In the genomic region with DNA sequence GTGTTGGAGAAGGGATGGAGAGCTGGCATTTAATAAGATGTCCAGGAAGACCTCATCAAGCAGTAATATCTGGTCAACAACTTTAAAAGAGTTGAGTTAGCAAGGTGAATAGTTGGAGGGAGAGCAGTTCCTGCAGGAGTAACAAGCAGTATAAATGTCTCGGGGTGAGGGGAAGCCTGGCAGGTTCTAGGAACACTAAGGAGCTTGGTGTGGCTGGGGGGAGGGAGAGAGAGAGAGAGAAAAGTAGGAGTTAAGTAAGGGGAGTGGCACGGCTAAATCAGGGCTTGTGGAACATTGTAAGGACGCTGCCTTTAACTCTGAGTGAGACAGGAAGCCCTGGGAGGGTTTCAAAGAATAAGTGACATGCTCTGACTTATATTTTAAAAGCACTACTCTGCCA, we compare ENCODE assay signal across 2 cellular contexts.
TF ChIP-seq lines count a peak whose summit lies in the region.

No MANE protein-coding gene starts in this region.

TF ChIP-seq in GM23338, 12 proteins besides CTCF, POLR2A, EP300 and RAD21 (continued from another document):
- TF ChIP-seq, protein P1, sequence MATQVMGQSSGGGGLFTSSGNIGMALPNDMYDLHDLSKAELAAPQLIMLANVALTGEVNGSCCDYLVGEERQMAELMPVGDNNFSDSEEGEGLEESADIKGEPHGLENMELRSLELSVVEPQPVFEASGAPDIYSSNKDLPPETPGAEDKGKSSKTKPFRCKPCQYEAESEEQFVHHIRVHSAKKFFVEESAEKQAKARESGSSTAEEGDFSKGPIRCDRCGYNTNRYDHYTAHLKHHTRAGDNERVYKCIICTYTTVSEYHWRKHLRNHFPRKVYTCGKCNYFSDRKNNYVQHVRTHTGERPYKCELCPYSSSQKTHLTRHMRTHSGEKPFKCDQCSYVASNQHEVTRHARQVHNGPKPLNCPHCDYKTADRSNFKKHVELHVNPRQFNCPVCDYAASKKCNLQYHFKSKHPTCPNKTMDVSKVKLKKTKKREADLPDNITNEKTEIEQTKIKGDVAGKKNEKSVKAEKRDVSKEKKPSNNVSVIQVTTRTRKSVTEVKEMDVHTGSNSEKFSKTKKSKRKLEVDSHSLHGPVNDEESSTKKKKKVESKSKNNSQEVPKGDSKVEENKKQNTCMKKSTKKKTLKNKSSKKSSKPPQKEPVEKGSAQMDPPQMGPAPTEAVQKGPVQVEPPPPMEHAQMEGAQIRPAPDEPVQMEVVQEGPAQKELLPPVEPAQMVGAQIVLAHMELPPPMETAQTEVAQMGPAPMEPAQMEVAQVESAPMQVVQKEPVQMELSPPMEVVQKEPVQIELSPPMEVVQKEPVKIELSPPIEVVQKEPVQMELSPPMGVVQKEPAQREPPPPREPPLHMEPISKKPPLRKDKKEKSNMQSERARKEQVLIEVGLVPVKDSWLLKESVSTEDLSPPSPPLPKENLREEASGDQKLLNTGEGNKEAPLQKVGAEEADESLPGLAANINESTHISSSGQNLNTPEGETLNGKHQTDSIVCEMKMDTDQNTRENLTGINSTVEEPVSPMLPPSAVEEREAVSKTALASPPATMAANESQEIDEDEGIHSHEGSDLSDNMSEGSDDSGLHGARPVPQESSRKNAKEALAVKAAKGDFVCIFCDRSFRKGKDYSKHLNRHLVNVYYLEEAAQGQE (IDR thresholded peaks at IDR 0.05; ENCODE audit: unreplicated experiment): no peak
- TF ChIP-seq EZH2 (IDR thresholded peaks at IDR 0.05; ENCODE audit: low read depth, unreplicated experiment): no peak
- no peak for TF ChIP-seq ZNF331 (CRISPR knock-in tag; IDR thresholded peaks at IDR 0.05; ENCODE audit: low read depth)
- no peak for TF ChIP-seq CREB1 (CRISPR knock-in tag; IDR thresholded peaks at IDR 0.05; ENCODE audit: low read depth)
- no peak for TF ChIP-seq JUNB (IDR thresholded peaks at IDR 0.05; ENCODE audit: unreplicated experiment)
- TF ChIP-seq EZH2phosphoT487 (IDR thresholded peaks at IDR 0.05; ENCODE audit: unreplicated experiment): no peak
- no peak for TF ChIP-seq STAT1 (IDR thresholded peaks at IDR 0.05; ENCODE audit: unreplicated experiment)
- TF ChIP-seq ZNF114 (CRISPR knock-in tag; IDR thresholded peaks at IDR 0.05): no peak
- TF ChIP-seq, protein P2, sequence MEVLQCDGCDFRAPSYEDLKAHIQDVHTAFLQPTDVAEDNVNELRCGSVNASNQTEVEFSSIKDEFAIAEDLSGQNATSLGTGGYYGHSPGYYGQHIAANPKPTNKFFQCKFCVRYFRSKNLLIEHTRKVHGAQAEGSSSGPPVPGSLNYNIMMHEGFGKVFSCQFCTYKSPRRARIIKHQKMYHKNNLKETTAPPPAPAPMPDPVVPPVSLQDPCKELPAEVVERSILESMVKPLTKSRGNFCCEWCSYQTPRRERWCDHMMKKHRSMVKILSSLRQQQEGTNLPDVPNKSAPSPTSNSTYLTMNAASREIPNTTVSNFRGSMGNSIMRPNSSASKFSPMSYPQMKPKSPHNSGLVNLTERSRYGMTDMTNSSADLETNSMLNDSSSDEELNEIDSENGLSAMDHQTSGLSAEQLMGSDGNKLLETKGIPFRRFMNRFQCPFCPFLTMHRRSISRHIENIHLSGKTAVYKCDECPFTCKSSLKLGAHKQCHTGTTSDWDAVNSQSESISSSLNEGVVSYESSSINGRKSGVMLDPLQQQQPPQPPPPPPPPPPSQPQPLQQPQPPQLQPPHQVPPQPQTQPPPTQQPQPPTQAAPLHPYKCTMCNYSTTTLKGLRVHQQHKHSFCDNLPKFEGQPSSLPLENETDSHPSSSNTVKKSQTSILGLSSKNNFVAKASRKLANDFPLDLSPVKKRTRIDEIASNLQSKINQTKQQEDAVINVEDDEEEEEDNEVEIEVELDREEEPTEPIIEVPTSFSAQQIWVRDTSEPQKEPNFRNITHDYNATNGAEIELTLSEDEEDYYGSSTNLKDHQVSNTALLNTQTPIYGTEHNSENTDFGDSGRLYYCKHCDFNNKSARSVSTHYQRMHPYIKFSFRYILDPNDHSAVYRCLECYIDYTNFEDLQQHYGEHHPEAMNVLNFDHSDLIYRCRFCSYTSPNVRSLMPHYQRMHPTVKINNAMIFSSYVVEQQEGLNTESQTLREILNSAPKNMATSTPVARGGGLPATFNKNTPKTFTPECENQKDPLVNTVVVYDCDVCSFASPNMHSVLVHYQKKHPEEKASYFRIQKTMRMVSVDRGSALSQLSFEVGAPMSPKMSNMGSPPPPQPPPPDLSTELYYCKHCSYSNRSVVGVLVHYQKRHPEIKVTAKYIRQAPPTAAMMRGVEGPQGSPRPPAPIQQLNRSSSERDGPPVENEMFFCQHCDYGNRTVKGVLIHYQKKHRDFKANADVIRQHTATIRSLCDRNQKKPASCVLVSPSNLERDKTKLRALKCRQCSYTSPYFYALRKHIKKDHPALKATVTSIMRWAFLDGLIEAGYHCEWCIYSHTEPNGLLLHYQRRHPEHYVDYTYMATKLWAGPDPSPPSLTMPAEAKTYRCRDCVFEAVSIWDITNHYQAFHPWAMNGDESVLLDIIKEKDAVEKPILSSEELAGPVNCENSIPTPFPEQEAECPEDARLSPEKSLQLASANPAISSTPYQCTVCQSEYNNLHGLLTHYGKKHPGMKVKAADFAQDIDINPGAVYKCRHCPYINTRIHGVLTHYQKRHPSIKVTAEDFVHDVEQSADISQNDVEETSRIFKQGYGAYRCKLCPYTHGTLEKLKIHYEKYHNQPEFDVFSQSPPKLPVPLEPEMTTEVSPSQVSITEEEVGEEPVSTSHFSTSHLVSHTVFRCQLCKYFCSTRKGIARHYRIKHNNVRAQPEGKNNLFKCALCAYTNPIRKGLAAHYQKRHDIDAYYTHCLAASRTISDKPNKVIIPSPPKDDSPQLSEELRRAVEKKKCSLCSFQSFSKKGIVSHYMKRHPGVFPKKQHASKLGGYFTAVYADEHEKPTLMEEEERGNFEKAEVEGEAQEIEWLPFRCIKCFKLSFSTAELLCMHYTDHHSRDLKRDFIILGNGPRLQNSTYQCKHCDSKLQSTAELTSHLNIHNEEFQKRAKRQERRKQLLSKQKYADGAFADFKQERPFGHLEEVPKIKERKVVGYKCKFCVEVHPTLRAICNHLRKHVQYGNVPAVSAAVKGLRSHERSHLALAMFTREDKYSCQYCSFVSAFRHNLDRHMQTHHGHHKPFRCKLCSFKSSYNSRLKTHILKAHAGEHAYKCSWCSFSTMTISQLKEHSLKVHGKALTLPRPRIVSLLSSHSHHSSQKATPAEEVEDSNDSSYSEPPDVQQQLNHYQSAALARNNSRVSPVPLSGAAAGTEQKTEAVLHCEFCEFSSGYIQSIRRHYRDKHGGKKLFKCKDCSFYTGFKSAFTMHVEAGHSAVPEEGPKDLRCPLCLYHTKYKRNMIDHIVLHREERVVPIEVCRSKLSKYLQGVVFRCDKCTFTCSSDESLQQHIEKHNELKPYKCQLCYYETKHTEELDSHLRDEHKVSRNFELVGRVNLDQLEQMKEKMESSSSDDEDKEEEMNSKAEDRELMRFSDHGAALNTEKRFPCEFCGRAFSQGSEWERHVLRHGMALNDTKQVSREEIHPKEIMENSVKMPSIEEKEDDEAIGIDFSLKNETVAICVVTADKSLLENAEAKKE (CRISPR knock-in tag; IDR thresholded peaks at IDR 0.05): no peak
- TF ChIP-seq POLR2AphosphoS5 (IDR thresholded peaks at IDR 0.05; ENCODE audit: low read depth): no peak
- TF ChIP-seq NANOG (IDR thresholded peaks at IDR 0.05; ENCODE audit: borderline replicate concordance): no peak

TF ChIP-seq in WTC11, 78 proteins besides CTCF, POLR2A, EP300 and RAD21 (continued from another document):
- TF ChIP-seq, protein P3, sequence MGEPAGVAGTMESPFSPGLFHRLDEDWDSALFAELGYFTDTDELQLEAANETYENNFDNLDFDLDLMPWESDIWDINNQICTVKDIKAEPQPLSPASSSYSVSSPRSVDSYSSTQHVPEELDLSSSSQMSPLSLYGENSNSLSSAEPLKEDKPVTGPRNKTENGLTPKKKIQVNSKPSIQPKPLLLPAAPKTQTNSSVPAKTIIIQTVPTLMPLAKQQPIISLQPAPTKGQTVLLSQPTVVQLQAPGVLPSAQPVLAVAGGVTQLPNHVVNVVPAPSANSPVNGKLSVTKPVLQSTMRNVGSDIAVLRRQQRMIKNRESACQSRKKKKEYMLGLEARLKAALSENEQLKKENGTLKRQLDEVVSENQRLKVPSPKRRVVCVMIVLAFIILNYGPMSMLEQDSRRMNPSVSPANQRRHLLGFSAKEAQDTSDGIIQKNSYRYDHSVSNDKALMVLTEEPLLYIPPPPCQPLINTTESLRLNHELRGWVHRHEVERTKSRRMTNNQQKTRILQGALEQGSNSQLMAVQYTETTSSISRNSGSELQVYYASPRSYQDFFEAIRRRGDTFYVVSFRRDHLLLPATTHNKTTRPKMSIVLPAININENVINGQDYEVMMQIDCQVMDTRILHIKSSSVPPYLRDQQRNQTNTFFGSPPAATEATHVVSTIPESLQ (CRISPR knock-in tag; IDR thresholded peaks at IDR 0.05): no peak
- no peak for TF ChIP-seq NR1H2 (CRISPR knock-in tag; IDR thresholded peaks at IDR 0.05)
- TF ChIP-seq, protein P4, sequence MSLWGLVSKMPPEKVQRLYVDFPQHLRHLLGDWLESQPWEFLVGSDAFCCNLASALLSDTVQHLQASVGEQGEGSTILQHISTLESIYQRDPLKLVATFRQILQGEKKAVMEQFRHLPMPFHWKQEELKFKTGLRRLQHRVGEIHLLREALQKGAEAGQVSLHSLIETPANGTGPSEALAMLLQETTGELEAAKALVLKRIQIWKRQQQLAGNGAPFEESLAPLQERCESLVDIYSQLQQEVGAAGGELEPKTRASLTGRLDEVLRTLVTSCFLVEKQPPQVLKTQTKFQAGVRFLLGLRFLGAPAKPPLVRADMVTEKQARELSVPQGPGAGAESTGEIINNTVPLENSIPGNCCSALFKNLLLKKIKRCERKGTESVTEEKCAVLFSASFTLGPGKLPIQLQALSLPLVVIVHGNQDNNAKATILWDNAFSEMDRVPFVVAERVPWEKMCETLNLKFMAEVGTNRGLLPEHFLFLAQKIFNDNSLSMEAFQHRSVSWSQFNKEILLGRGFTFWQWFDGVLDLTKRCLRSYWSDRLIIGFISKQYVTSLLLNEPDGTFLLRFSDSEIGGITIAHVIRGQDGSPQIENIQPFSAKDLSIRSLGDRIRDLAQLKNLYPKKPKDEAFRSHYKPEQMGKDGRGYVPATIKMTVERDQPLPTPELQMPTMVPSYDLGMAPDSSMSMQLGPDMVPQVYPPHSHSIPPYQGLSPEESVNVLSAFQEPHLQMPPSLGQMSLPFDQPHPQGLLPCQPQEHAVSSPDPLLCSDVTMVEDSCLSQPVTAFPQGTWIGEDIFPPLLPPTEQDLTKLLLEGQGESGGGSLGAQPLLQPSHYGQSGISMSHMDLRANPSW (CRISPR knock-in tag; conservative IDR thresholded peaks at IDR 0.05; ENCODE audit: low read depth): no peak
- TF ChIP-seq, protein P5, sequence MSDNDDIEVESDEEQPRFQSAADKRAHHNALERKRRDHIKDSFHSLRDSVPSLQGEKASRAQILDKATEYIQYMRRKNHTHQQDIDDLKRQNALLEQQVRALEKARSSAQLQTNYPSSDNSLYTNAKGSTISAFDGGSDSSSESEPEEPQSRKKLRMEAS (CRISPR knock-in tag; IDR thresholded peaks at IDR 0.05): no peak
- TF ChIP-seq, protein P6, sequence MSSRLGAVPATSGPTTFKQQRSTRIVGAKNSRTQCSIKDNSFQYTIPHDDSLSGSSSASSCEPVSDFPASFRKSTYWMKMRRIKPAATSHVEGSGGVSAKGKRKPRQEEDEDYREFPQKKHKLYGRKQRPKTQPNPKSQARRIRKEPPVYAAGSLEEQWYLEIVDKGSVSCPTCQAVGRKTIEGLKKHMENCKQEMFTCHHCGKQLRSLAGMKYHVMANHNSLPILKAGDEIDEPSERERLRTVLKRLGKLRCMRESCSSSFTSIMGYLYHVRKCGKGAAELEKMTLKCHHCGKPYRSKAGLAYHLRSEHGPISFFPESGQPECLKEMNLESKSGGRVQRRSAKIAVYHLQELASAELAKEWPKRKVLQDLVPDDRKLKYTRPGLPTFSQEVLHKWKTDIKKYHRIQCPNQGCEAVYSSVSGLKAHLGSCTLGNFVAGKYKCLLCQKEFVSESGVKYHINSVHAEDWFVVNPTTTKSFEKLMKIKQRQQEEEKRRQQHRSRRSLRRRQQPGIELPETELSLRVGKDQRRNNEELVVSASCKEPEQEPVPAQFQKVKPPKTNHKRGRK (CRISPR knock-in tag; IDR thresholded peaks at IDR 0.05; ENCODE audit: borderline replicate concordance): no peak
- no peak for TF ChIP-seq ZNF671 (CRISPR knock-in tag; IDR thresholded peaks at IDR 0.05)
- TF ChIP-seq NFE2L1 (CRISPR knock-in tag; IDR thresholded peaks at IDR 0.05): no peak
- TF ChIP-seq ELF4 (CRISPR knock-in tag; IDR thresholded peaks at IDR 0.05; ENCODE audit: low read depth): no peak
- TF ChIP-seq PRRX2 (CRISPR knock-in tag; IDR thresholded peaks at IDR 0.05): no peak
- TF ChIP-seq TEAD1 (CRISPR knock-in tag; IDR thresholded peaks at IDR 0.05): no peak
- TF ChIP-seq, protein P7, sequence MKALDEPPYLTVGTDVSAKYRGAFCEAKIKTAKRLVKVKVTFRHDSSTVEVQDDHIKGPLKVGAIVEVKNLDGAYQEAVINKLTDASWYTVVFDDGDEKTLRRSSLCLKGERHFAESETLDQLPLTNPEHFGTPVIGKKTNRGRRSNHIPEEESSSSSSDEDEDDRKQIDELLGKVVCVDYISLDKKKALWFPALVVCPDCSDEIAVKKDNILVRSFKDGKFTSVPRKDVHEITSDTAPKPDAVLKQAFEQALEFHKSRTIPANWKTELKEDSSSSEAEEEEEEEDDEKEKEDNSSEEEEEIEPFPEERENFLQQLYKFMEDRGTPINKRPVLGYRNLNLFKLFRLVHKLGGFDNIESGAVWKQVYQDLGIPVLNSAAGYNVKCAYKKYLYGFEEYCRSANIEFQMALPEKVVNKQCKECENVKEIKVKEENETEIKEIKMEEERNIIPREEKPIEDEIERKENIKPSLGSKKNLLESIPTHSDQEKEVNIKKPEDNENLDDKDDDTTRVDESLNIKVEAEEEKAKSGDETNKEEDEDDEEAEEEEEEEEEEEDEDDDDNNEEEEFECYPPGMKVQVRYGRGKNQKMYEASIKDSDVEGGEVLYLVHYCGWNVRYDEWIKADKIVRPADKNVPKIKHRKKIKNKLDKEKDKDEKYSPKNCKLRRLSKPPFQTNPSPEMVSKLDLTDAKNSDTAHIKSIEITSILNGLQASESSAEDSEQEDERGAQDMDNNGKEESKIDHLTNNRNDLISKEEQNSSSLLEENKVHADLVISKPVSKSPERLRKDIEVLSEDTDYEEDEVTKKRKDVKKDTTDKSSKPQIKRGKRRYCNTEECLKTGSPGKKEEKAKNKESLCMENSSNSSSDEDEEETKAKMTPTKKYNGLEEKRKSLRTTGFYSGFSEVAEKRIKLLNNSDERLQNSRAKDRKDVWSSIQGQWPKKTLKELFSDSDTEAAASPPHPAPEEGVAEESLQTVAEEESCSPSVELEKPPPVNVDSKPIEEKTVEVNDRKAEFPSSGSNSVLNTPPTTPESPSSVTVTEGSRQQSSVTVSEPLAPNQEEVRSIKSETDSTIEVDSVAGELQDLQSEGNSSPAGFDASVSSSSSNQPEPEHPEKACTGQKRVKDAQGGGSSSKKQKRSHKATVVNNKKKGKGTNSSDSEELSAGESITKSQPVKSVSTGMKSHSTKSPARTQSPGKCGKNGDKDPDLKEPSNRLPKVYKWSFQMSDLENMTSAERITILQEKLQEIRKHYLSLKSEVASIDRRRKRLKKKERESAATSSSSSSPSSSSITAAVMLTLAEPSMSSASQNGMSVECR (CRISPR knock-in tag; IDR thresholded peaks at IDR 0.05; ENCODE audit: borderline replicate concordance): no peak
- no peak for TF ChIP-seq GTF2I (CRISPR knock-in tag; conservative IDR thresholded peaks at IDR 0.05)
